ENCODE assay signal across 1 cellular context in genomic region chr1:33346921-33347649, GRCh38.
TF ChIP-seq lines count a peak whose summit lies in the region.

No MANE protein-coding gene starts in this region.

TF ChIP-seq in K562, 482 proteins besides CTCF, POLR2A, EP300 and RAD21 (continued from another document):
- TF ChIP-seq, protein P1, sequence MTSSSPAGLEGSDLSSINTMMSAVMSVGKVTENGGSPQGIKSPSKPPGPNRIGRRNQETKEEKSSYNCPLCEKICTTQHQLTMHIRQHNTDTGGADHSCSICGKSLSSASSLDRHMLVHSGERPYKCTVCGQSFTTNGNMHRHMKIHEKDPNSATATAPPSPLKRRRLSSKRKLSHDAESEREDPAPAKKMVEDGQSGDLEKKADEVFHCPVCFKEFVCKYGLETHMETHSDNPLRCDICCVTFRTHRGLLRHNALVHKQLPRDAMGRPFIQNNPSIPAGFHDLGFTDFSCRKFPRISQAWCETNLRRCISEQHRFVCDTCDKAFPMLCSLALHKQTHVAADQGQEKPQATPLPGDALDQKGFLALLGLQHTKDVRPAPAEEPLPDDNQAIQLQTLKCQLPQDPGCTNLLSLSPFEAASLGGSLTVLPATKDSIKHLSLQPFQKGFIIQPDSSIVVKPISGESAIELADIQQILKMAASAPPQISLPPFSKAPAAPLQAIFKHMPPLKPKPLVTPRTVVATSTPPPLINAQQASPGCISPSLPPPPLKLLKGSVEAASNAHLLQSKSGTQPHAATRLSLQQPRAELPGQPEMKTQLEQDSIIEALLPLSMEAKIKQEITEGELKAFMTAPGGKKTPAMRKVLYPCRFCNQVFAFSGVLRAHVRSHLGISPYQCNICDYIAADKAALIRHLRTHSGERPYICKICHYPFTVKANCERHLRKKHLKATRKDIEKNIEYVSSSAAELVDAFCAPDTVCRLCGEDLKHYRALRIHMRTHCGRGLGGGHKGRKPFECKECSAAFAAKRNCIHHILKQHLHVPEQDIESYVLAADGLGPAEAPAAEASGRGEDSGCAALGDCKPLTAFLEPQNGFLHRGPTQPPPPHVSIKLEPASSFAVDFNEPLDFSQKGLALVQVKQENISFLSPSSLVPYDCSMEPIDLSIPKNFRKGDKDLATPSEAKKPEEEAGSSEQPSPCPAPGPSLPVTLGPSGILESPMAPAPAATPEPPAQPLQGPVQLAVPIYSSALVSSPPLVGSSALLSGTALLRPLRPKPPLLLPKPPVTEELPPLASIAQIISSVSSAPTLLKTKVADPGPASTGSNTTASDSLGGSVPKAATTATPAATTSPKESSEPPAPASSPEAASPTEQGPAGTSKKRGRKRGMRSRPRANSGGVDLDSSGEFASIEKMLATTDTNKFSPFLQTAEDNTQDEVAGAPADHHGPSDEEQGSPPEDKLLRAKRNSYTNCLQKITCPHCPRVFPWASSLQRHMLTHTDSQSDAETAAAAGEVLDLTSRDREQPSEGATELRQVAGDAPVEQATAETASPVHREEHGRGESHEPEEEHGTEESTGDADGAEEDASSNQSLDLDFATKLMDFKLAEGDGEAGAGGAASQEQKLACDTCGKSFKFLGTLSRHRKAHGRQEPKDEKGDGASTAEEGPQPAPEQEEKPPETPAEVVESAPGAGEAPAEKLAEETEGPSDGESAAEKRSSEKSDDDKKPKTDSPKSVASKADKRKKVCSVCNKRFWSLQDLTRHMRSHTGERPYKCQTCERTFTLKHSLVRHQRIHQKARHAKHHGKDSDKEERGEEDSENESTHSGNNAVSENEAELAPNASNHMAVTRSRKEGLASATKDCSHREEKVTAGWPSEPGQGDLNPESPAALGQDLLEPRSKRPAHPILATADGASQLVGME (CRISPR knock-in tag; IDR thresholded peaks at IDR 0.05), result no peak
- no peak for TF ChIP-seq GATAD2A (IDR thresholded peaks at IDR 0.05)
- no peak for TF ChIP-seq ZNF121 (CRISPR knock-in tag; conservative IDR thresholded peaks at IDR 0.05)
- TF ChIP-seq, protein P2, sequence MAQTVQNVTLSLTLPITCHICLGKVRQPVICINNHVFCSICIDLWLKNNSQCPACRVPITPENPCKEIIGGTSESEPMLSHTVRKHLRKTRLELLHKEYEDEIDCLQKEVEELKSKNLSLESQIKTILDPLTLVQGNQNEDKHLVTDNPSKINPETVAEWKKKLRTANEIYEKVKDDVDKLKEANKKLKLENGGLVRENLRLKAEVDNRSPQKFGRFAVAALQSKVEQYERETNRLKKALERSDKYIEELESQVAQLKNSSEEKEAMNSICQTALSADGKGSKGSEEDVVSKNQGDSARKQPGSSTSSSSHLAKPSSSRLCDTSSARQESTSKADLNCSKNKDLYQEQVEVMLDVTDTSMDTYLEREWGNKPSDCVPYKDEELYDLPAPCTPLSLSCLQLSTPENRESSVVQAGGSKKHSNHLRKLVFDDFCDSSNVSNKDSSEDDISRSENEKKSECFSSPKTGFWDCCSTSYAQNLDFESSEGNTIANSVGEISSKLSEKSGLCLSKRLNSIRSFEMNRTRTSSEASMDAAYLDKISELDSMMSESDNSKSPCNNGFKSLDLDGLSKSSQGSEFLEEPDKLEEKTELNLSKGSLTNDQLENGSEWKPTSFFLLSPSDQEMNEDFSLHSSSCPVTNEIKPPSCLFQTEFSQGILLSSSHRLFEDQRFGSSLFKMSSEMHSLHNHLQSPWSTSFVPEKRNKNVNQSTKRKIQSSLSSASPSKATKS (CRISPR knock-in tag; IDR thresholded peaks at IDR 0.05), result no peak
- TF ChIP-seq MCM2 (IDR thresholded peaks at IDR 0.05; ENCODE audit: low read depth), result no peak
- TF ChIP-seq POLR2B (IDR thresholded peaks at IDR 0.05; ENCODE audit: low read depth, partially characterized antibody), result no peak
- TF ChIP-seq TBL1XR1 (IDR thresholded peaks at IDR 0.05; ENCODE audit: low read length in 2 of 2), result no peak
- TF ChIP-seq RBM34 (IDR thresholded peaks at IDR 0.05; ENCODE audit: borderline replicate concordance, insufficient read depth, low read length), result no peak
- TF ChIP-seq, protein P3, sequence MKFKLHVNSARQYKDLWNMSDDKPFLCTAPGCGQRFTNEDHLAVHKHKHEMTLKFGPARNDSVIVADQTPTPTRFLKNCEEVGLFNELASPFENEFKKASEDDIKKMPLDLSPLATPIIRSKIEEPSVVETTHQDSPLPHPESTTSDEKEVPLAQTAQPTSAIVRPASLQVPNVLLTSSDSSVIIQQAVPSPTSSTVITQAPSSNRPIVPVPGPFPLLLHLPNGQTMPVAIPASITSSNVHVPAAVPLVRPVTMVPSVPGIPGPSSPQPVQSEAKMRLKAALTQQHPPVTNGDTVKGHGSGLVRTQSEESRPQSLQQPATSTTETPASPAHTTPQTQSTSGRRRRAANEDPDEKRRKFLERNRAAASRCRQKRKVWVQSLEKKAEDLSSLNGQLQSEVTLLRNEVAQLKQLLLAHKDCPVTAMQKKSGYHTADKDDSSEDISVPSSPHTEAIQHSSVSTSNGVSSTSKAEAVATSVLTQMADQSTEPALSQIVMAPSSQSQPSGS (CRISPR knock-in tag; IDR thresholded peaks at IDR 0.05), result no peak
- TF ChIP-seq JUN (IDR thresholded peaks at IDR 0.05; ENCODE audit: borderline replicate concordance, low read depth, low read length), result no peak
- TF ChIP-seq JUN (CRISPR knock-in tag; IDR thresholded peaks at IDR 0.05; ENCODE audit: borderline replicate concordance), result no peak
- TF ChIP-seq SMARCA4 (IDR thresholded peaks at IDR 0.05), result 0 out of 2 replicates have a peak, but pooled peaks have one; percentile 16
- no peak for TF ChIP-seq NR0B1 (IDR thresholded peaks at IDR 0.05; ENCODE audit: partially characterized antibody)
- TF ChIP-seq, protein P4, sequence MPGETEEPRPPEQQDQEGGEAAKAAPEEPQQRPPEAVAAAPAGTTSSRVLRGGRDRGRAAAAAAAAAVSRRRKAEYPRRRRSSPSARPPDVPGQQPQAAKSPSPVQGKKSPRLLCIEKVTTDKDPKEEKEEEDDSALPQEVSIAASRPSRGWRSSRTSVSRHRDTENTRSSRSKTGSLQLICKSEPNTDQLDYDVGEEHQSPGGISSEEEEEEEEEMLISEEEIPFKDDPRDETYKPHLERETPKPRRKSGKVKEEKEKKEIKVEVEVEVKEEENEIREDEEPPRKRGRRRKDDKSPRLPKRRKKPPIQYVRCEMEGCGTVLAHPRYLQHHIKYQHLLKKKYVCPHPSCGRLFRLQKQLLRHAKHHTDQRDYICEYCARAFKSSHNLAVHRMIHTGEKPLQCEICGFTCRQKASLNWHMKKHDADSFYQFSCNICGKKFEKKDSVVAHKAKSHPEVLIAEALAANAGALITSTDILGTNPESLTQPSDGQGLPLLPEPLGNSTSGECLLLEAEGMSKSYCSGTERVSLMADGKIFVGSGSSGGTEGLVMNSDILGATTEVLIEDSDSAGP (CRISPR knock-in tag; IDR thresholded peaks at IDR 0.05), result no peak
- TF ChIP-seq, protein P5, sequence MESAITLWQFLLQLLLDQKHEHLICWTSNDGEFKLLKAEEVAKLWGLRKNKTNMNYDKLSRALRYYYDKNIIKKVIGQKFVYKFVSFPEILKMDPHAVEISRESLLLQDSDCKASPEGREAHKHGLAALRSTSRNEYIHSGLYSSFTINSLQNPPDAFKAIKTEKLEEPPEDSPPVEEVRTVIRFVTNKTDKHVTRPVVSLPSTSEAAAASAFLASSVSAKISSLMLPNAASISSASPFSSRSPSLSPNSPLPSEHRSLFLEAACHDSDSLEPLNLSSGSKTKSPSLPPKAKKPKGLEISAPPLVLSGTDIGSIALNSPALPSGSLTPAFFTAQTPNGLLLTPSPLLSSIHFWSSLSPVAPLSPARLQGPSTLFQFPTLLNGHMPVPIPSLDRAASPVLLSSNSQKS (CRISPR knock-in tag; IDR thresholded peaks at IDR 0.05), result no peak
- TF ChIP-seq NR2C1 (IDR thresholded peaks at IDR 0.05), result no peak
- TF ChIP-seq NR2C1 (tag; IDR thresholded peaks at IDR 0.05), result peak; percentile 60; the same call in 1 of the 2 replicates
- TF ChIP-seq KHSRP (IDR thresholded peaks at IDR 0.05), result no peak
- TF ChIP-seq HOXB6 (CRISPR knock-in tag; IDR thresholded peaks at IDR 0.05; ENCODE audit: borderline replicate concordance), result no peak
- no peak for TF ChIP-seq KLF16 (IDR thresholded peaks at IDR 0.05)
- no peak for TF ChIP-seq ZNF124 (CRISPR knock-in tag; IDR thresholded peaks at IDR 0.05)
- TF ChIP-seq ZNF280A (IDR thresholded peaks at IDR 0.05; ENCODE audit: low read depth, partially characterized antibody), result no peak
- TF ChIP-seq ZBTB9 (CRISPR knock-in tag; IDR thresholded peaks at IDR 0.05), result no peak
- no peak for TF ChIP-seq FOXJ3 (CRISPR knock-in tag; IDR thresholded peaks at IDR 0.05)
- peak; percentile 91 for TF ChIP-seq ETV5 (CRISPR knock-in tag; IDR thresholded peaks at IDR 0.05; ENCODE audit: low read depth)
TF ChIP-seq in K562: peak in this region for 23.
